ENCODE assay signal across 23 cellular contexts in genomic region chr1:203789966-203790365, GRCh38. TPM values are rescaled to one million over a fixed set of nuclear protein-coding genes. Genes with fewer than 3 reads are reported as not detected.
A peak's percentile ranks its signal among the peaks of the same experiment; 100 is the strongest.
DNase-seq lines count a peak whose midpoint lies in the region; ATAC-seq and TF ChIP-seq lines count a peak whose summit lies in the region.
"Had no signal": no experiment of that assay in that cellular context is flagged by ENCODE, and none has a peak within 500 bp of the region (broad histone marks: within the 10 kb centered on the region; RNA-seq: fewer than 3 reads in every experiment).

No MANE protein-coding gene starts in this region.

- CTCF ChIA-PET in RWPE1 (lab: Yijun Ruan, JAX) = interaction anchor here (1.1 kb wide), 1 partner anchor 37 kb away, joined by 3 read pairs; no protein-coding TSS in a partner anchor

- H3K9me3 ChIP-seq in HUES48 (ENCODE audit: control insufficient read depth, insufficient read depth, low read length) (no peaks in the 10 kb centered on the region), neuronal stem cell (replicated peaks in 1 of 2; ENCODE audit: control insufficient read depth in 2 of 2, insufficient read depth in 1 of 2, low read depth in 1 of 2, low read length in 2 of 2) (no peaks in the 10 kb centered on the region), colonic mucosa (no peaks in the 10 kb centered on the region)
- H3K9me3 ChIP-seq: BLaER1 had no signal

- no peak overlapping the region for H3K14ac ChIP-seq in neuronal stem cell (ENCODE audit: low read length)

- H3K27me3 ChIP-seq in HUES48 (ENCODE audit: control insufficient read depth, insufficient read depth, low read length) (no peaks in the 10 kb centered on the region), neuronal stem cell (ENCODE audit: control insufficient read depth in 3 of 3, insufficient read depth in 3 of 3, low read depth in 1 of 3, low read length in 3 of 3) (no peaks in the 10 kb centered on the region), colonic mucosa (no peaks in the 10 kb centered on the region)
- H3K27me3 ChIP-seq: BLaER1 had no signal

- H2BK5ac ChIP-seq in neuronal stem cell (ENCODE audit: low read length) = no peak overlapping the region

- H4K8ac ChIP-seq in neuronal stem cell (ENCODE audit: low read depth, low read length) = no peak overlapping the region

- H2BK15ac ChIP-seq in neuronal stem cell (ENCODE audit: low read length) = no peak overlapping the region

- H2AK5ac ChIP-seq in neuronal stem cell (ENCODE audit: low read depth, low read length) = no peak overlapping the region

- ATAC-seq in GM18867 (IDR thresholded peaks at IDR 0.05; ENCODE audit: unreplicated experiment) (peak; percentile 51), GM21390 (IDR thresholded peaks at IDR 0.05; ENCODE audit: unreplicated experiment) (no peak)
- ATAC-seq: T-cell had no signal

- no peak overlapping the region for H2BK120ac ChIP-seq in neuronal stem cell (ENCODE audit: low read depth, low read length)

- H3K4me2 ChIP-seq in neuronal stem cell (ENCODE audit: insufficient read depth, low read length, poor library complexity, severe bottlenecking) = no peak overlapping the region
- H3K4me2 ChIP-seq: BLaER1 had no signal

- H2BK12ac ChIP-seq in neuronal stem cell (ENCODE audit: low read length) = no peak overlapping the region

- no peak for DNase-seq in RWPE1 (ENCODE audit: low spot score)
- DNase-seq in neuronal stem cell (ENCODE audit: low spot score) = no peak
- DNase-seq in colonic mucosa = no peak
- DNase-seq in stimulated activated CD4-positive, alpha-beta T cell treated with anti-CD3 and anti-CD28 coated beads, Interleukin-4, amount 100 ng/mL, for 1 hour = no peak
- no peak for DNase-seq in HK-2 (ENCODE audit: unreplicated experiment)
- DNase-seq: CD4-positive, CD25-positive, alpha-beta regulatory T cell; GM23248; NCI-H1092 treated with DMSO at 0.1 percent for 48 hours; NCI-H1436; NCI-H187; NCI-H2081 treated with DMSO at 0.1 percent for 48 hours; NCI-H524 treated with DMSO at 0.1 percent for 48 hours; NCI-H774; NK-92 treated with Interleukin-12 subunit alpha and Interleukin-12 subunit beta, amount 100 ng/mL, for 24 hours; RPMI8226; SHP77; T-cell had no signal

- peaks cover 14% of the 10 kb centered on the region for H3K4me1 ChIP-seq in HUES48 (ENCODE audit: control insufficient read depth, insufficient read depth, low read length)
- H3K4me1 ChIP-seq in neuronal stem cell (ENCODE audit: control insufficient read depth in 2 of 2, insufficient read depth in 1 of 2, low read depth in 1 of 2, low read length in 2 of 2) = no peaks in the 10 kb centered on the region
- no peaks in the 10 kb centered on the region for H3K4me1 ChIP-seq in colonic mucosa

- intact Hi-C loops in colonic mucosa (cut with DNase I) = no loop called here

- no peak overlapping the region for H3K4me3 ChIP-seq in HUES48 (ENCODE audit: low read depth, low read length)
- no peak overlapping the region for H3K4me3 ChIP-seq in neuronal stem cell (ENCODE audit: low read length in 2 of 2)
- H3K4me3 ChIP-seq in colonic mucosa = no peak overlapping the region
- H3K4me3 ChIP-seq: BLaER1, GM23248 had no signal

- no peak overlapping the region for H3K9ac ChIP-seq in HUES48 (ENCODE audit: low read depth, low read length)
- no peak overlapping the region for H3K9ac ChIP-seq in neuronal stem cell (ENCODE audit: low read depth, low read length, poor library complexity)
- no peak overlapping the region for H3K9ac ChIP-seq in colonic mucosa (ENCODE audit: low read depth in 2 of 2, low read length in 2 of 2)
- H3K9ac ChIP-seq: BLaER1, GM23248 had no signal

- no peak overlapping the region for H3K18ac ChIP-seq in neuronal stem cell (ENCODE audit: low read length)

- peak overlapping the region; percentile 26 for H3K27ac ChIP-seq in HUES48 (ENCODE audit: low read depth, low read length)
- H3K27ac ChIP-seq in RWPE1 = 0 out of 2 replicates have a peak overlapping the region, but pooled peaks have one; percentile 14
- no peak overlapping the region for H3K27ac ChIP-seq in neuronal stem cell (replicated peaks; ENCODE audit: low read length)
- no peak overlapping the region for H3K27ac ChIP-seq in colonic mucosa
- H3K27ac ChIP-seq: BLaER1, GM23248 had no signal

- TF ChIP-seq CTCF in RWPE1 (conservative IDR thresholded peaks at IDR 0.05; ENCODE audit: low read depth) = no peak
- no peak for TF ChIP-seq CTCF in colonic mucosa (IDR thresholded peaks at IDR 0.05)

- H3K79me1 ChIP-seq in neuronal stem cell (ENCODE audit: low read depth, low read length) = no peaks in the 10 kb centered on the region

- H3K36me3 ChIP-seq in HUES48 (ENCODE audit: control insufficient read depth, insufficient read depth, low read length) (no peaks in the 10 kb centered on the region), neuronal stem cell (replicated peaks in 1 of 2; ENCODE audit: control insufficient read depth in 2 of 2, insufficient read depth in 2 of 2, low read length in 2 of 2) (no peaks in the 10 kb centered on the region), colonic mucosa (no peaks in the 10 kb centered on the region)
- H3K36me3 ChIP-seq: BLaER1 had no signal

- POLR2A ChIA-PET in RWPE1 (lab: Yijun Ruan, JAX; ENCODE audit: low non-redundant PET) = no interaction called here

- H4K91ac ChIP-seq in neuronal stem cell (ENCODE audit: low read depth, low read length, poor library complexity) = no peak overlapping the region

- H3K23ac ChIP-seq in neuronal stem cell (ENCODE audit: low read depth, low read length, poor library complexity) = no peak overlapping the region

- peak overlapping the region; percentile 12 for H2AFZ ChIP-seq in neuronal stem cell (ENCODE audit: low read length)
- H2AFZ ChIP-seq: GM23248 had no signal

- WGBS in neuronal stem cell (ENCODE audit: extremely low coverage in 2 of 2, insufficient read length in 2 of 2, insufficient replicate concordance in 1 of 2), 2 donors = no CpG with 5 or more reads among the region's 3 CpGs

- H3K4ac ChIP-seq in neuronal stem cell (ENCODE audit: low read length) = no peak overlapping the region

RNA-seq across cellular contexts. Expression of gene ZBED6, which starts 5.5 kb away (rescaled TPM):
- polyA plus RNA-seq in neuronal stem cell (2013, experiment 1 of 2) = 10.9 TPM
- 10.4 TPM for polyA plus RNA-seq in neuronal stem cell (2013, experiment 2 of 2)
- 10 to 100 TPM; 21.9 to 33.9 TPM for total RNA-seq in colonic mucosa

RNA-seq across cellular contexts. Expression of gene ZC3H11A, which starts 5.5 kb away (rescaled TPM):
- 70.6 TPM for polyA plus RNA-seq in neuronal stem cell (2013, experiment 1 of 2)
- 72.8 TPM for polyA plus RNA-seq in neuronal stem cell (2013, experiment 2 of 2)
- total RNA-seq in colonic mucosa = 10 to 100 TPM; 52.6 to 73.6 TPM

RNA-seq across cellular contexts. Expression of gene LAX1, which starts 25.0 kb away (rescaled TPM):
- polyA plus RNA-seq in neuronal stem cell (2013, experiment 1 of 2) = not detected
- not detected for polyA plus RNA-seq in neuronal stem cell (2013, experiment 2 of 2)
- total RNA-seq in colonic mucosa = 1 to 10 TPM; 1.2 to 1.3 TPM
- total RNA-seq: SK-MEL-5 had no signal
- polyA plus RNA-seq: AG04450, GM23248 had no signal

Comparison
In these comparisons a context has a peak if more than half of its experiments do, and no peak if none do; other contexts are left out.
1. H3K27ac ChIP-seq: peak in HUES48 (single experiment) and RWPE1 (single experiment); none in neuronal stem cell (single experiment) and colonic mucosa (single experiment).